ENCODE assay signal across 27 cellular contexts in the genomic region with DNA sequence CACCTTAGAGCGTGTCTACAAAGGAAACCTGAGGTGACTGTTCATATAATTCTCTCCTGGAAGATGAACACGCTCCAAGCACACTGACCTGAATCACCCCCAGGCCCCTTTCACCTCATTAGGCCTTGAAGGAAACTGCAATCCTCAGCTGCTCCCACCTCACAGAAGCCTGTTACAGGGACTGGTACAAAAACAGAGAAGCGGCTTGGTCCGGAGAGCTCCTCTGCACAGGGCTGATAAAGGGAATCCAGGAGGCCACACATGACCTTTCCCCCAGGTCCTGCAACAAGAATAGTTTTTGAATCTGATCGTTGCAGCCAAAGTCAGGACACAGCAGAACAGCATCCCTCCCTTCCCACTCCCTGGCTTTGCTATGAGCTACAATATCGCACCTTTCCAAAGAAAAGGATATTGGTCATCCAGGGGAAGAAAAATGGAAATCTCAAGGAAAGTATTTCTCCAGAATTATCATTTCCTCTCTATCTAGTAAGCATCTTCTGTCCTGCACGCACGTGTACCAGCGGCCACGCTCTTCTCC.
"Had no signal": no experiment of that assay in that cellular context is flagged by ENCODE, and none has a peak within 500 bp of the region (broad histone marks: within the 10 kb centered on the region; RNA-seq: fewer than 3 reads in every experiment).

No MANE protein-coding gene starts in this region.

- H3K27me3 ChIP-seq: brain microvascular endothelial cell had no signal

- H3K27ac ChIP-seq: brain microvascular endothelial cell, coronary artery, dorsolateral prefrontal cortex had no signal

- H3K27ac Mint-ChIP-seq: activated CD4-positive, alpha-beta memory T cell treated with anti-CD3 and anti-CD28 coated beads, Interleukin-2, amount 10 ng/mL, durations not matched to agents 7 days and 5 days; activated CD4-positive, alpha-beta T cell treated with anti-CD3 and anti-CD28 coated beads for 36 hours; activated CD4-positive, alpha-beta T cell treated with anti-CD3 and anti-CD28 coated beads, Interleukin-2, amount 10 ng/mL, durations not matched to agents 7 days and 5 days; activated naive CD8-positive, alpha-beta T cell; activated T-cell treated with anti-CD3 and anti-CD28 coated beads, Interleukin-2, amount 50 U/mL, for 24 hours; activated T-cell treated with anti-CD3 and anti-CD28 coated beads, Interleukin-2, amount 50 U/mL, for 72 hours; dendritic cell treated with granulocyte-macrophage colony-stimulating factor and Interleukin-4, amounts not matched to agents 40 ng/mL and 50 ng/mL, for 4 days; endodermal cell had no signal

- DNase-seq: activated CD4-positive, alpha-beta memory T cell treated with anti-CD3 and anti-CD28 coated beads, Interleukin-2, amount 10 ng/mL, durations not matched to agents 7 days and 5 days; activated CD4-positive, alpha-beta T cell treated with anti-CD3 and anti-CD28 coated beads for 36 hours; activated CD4-positive, alpha-beta T cell treated with anti-CD3 and anti-CD28 coated beads, Interleukin-2, amount 10 ng/mL, durations not matched to agents 7 days and 5 days; activated CD4-positive, alpha-beta T cell treated with anti-CD3 and anti-CD28 coated beads, Interleukin-2, amount 50 U/mL, for 4 hours; activated CD4-positive, CD25-positive, alpha-beta regulatory T cell; activated CD4-positive, CD25-positive, alpha-beta regulatory T cell treated with anti-CD3 and anti-CD28 coated beads, Interleukin-2, amount 50 U/mL, for 72 hours; activated CD8-positive, alpha-beta memory T cell treated with anti-CD3 and anti-CD28 coated beads, Interleukin-2, amount 50 U/mL, for 48 hours; activated gamma-delta T cell; activated naive CD4-positive, alpha-beta T cell; activated naive CD4-positive, alpha-beta T cell treated with anti-CD3 and anti-CD28 coated beads, Interleukin-2, amount 50 U/mL, for 16 hours; activated T-cell treated with anti-CD3 and anti-CD28 coated beads for 4 hours; activated T-cell treated with anti-CD3 and anti-CD28 coated beads, Interleukin-2, amount 50 U/mL, for 24 hours; activated T-cell treated with anti-CD3 and anti-CD28 coated beads, Interleukin-2, amount 50 U/mL, for 72 hours; amniotic stem cell; anterior cingulate cortex; brain microvascular endothelial cell; dorsolateral prefrontal cortex; effector memory CD4-positive, alpha-beta T cell; endodermal cell; foreskin fibroblast; head of caudate nucleus; T-helper 2 cell had no signal

- H3K36me3 ChIP-seq: brain microvascular endothelial cell had no signal

- H3K27me3 Mint-ChIP-seq: activated CD4-positive, alpha-beta memory T cell treated with anti-CD3 and anti-CD28 coated beads, Interleukin-2, amount 10 ng/mL, durations not matched to agents 7 days and 5 days; activated CD4-positive, alpha-beta T cell treated with anti-CD3 and anti-CD28 coated beads for 36 hours; activated CD4-positive, alpha-beta T cell treated with anti-CD3 and anti-CD28 coated beads, Interleukin-2, amount 10 ng/mL, durations not matched to agents 7 days and 5 days; activated naive CD8-positive, alpha-beta T cell; activated T-cell treated with anti-CD3 and anti-CD28 coated beads, Interleukin-2, amount 50 U/mL, for 24 hours; central memory CD8-positive, alpha-beta T cell; dendritic cell treated with granulocyte-macrophage colony-stimulating factor and Interleukin-4, amounts not matched to agents 40 ng/mL and 50 ng/mL, for 4 days had no signal

- H3K4me1 Mint-ChIP-seq: activated CD4-positive, alpha-beta memory T cell treated with anti-CD3 and anti-CD28 coated beads, Interleukin-2, amount 10 ng/mL, durations not matched to agents 7 days and 5 days; activated CD4-positive, alpha-beta T cell treated with anti-CD3 and anti-CD28 coated beads for 36 hours; endodermal cell had no signal

- H3K36me3 Mint-ChIP-seq: activated naive CD8-positive, alpha-beta T cell had no signal

- H3K4me3 ChIP-seq: coronary artery, dorsolateral prefrontal cortex had no signal

- H3K9me3 Mint-ChIP-seq: activated CD4-positive, alpha-beta T cell treated with anti-CD3 and anti-CD28 coated beads, Interleukin-2, amount 10 ng/mL, durations not matched to agents 7 days and 5 days; activated T-cell treated with anti-CD3 and anti-CD28 coated beads, Interleukin-2, amount 50 U/mL, for 24 hours; dendritic cell treated with granulocyte-macrophage colony-stimulating factor and Interleukin-4, amounts not matched to agents 40 ng/mL and 50 ng/mL, for 4 days; endodermal cell had no signal

- H3K4me3 Mint-ChIP-seq: activated CD4-positive, alpha-beta memory T cell treated with anti-CD3 and anti-CD28 coated beads, Interleukin-2, amount 10 ng/mL, durations not matched to agents 7 days and 5 days; activated CD4-positive, alpha-beta T cell treated with anti-CD3 and anti-CD28 coated beads for 36 hours; activated CD4-positive, alpha-beta T cell treated with anti-CD3 and anti-CD28 coated beads, Interleukin-2, amount 10 ng/mL, durations not matched to agents 7 days and 5 days; activated naive CD8-positive, alpha-beta T cell; activated T-cell treated with anti-CD3 and anti-CD28 coated beads, Interleukin-2, amount 50 U/mL, for 24 hours; activated T-cell treated with anti-CD3 and anti-CD28 coated beads, Interleukin-2, amount 50 U/mL, for 72 hours; central memory CD8-positive, alpha-beta T cell; dendritic cell treated with granulocyte-macrophage colony-stimulating factor and Interleukin-4, amounts not matched to agents 40 ng/mL and 50 ng/mL, for 4 days; endodermal cell had no signal

- ATAC-seq: activated CD4-positive, alpha-beta T cell treated with anti-CD3 and anti-CD28 coated beads for 36 hours; activated T-cell treated with anti-CD3 and anti-CD28 coated beads, Interleukin-2, amount 50 U/mL, for 72 hours; esophagus mucosa had no signal
